ENCODE assay signal across 1 cellular context in genomic region chr10:132319853-132320669, GRCh38.
TF ChIP-seq lines count a peak whose summit lies in the region.

No MANE protein-coding gene starts in this region.

TF ChIP-seq in HEK293, 187 proteins besides CTCF, POLR2A, EP300 and RAD21 (continued from another document and continues in another):
- TF ChIP-seq ZNF350 (tag by site-specific recombination; IDR thresholded peaks at IDR 0.05), result no peak
- no peak for TF ChIP-seq ZNF791 (tag by site-specific recombination; IDR thresholded peaks at IDR 0.05)
- no peak for TF ChIP-seq ZNF175 (tag by site-specific recombination; IDR thresholded peaks at IDR 0.05)
- no peak for TF ChIP-seq ZNF843 (tag by site-specific recombination; IDR thresholded peaks at IDR 0.05)
- no peak; the same call in 1 of the 2 replicates for TF ChIP-seq ZNF629 (tag by site-specific recombination; IDR thresholded peaks at IDR 0.05)
- no peak for TF ChIP-seq YY1 (tag by site-specific recombination; IDR thresholded peaks at IDR 0.05)
- TF ChIP-seq ZNF274 (IDR thresholded peaks at IDR 0.05; ENCODE audit: low read length), result no peak
- no peak for TF ChIP-seq ZNF274 (tag by site-specific recombination; IDR thresholded peaks at IDR 0.05; ENCODE audit: borderline replicate concordance)
- no peak for TF ChIP-seq BCL11A (tag by site-specific recombination; IDR thresholded peaks at IDR 0.05; ENCODE audit: low read depth)
- no peak for TF ChIP-seq SP3 (tag by site-specific recombination; IDR thresholded peaks at IDR 0.05)
- no peak for TF ChIP-seq ZNF747 (tag by site-specific recombination; IDR thresholded peaks at IDR 0.05)
- TF ChIP-seq ZNF19 (tag by site-specific recombination; IDR thresholded peaks at IDR 0.05; ENCODE audit: low read depth), result no peak
- no peak for TF ChIP-seq ZNF426 (tag by site-specific recombination; IDR thresholded peaks at IDR 0.05)
- TF ChIP-seq ZBTB44 (tag by site-specific recombination; IDR thresholded peaks at IDR 0.05), result 0 out of 2 replicates have a peak, but pooled peaks have one; percentile 45
- no peak for TF ChIP-seq MZF1 (tag by site-specific recombination; IDR thresholded peaks at IDR 0.05; ENCODE audit: borderline replicate concordance)
- no peak for TF ChIP-seq MEIS1 (CRISPR knock-in tag; IDR thresholded peaks at IDR 0.05; ENCODE audit: borderline replicate concordance)
- TF ChIP-seq ZNF660 (tag by site-specific recombination; IDR thresholded peaks at IDR 0.05), result peak; percentile 38; the same call in 1 of the 2 replicates
- TF ChIP-seq PRDM6 (tag by site-specific recombination; IDR thresholded peaks at IDR 0.05), result peak; percentile 50
- no peak for TF ChIP-seq ZNF677 (tag by site-specific recombination; IDR thresholded peaks at IDR 0.05)
- TF ChIP-seq ZNF610 (tag by site-specific recombination; IDR thresholded peaks at IDR 0.05; ENCODE audit: borderline replicate concordance), result no peak
- no peak for TF ChIP-seq ZNF354C (tag by site-specific recombination; IDR thresholded peaks at IDR 0.05; ENCODE audit: borderline replicate concordance, low read depth)
- no peak for TF ChIP-seq ZBTB21 (tag by site-specific recombination; IDR thresholded peaks at IDR 0.05)
- no peak for TF ChIP-seq ZNF132 (tag by site-specific recombination; IDR thresholded peaks at IDR 0.05; ENCODE audit: borderline replicate concordance)
- no peak for TF ChIP-seq ZNF558 (tag by site-specific recombination; IDR thresholded peaks at IDR 0.05)
- TF ChIP-seq ZIC2 (tag by site-specific recombination; IDR thresholded peaks at IDR 0.05), result peak; percentile 30; the same call in 1 of the 2 replicates
- no peak for TF ChIP-seq ZNF777 (tag by site-specific recombination; IDR thresholded peaks at IDR 0.05; ENCODE audit: borderline replicate concordance)
- TF ChIP-seq ZNF214 (tag by site-specific recombination; IDR thresholded peaks at IDR 0.05; ENCODE audit: borderline replicate concordance), result no peak
- no peak for TF ChIP-seq ZNF521 (tag by site-specific recombination; IDR thresholded peaks at IDR 0.05)
- TF ChIP-seq ATF2 (tag by site-specific recombination; IDR thresholded peaks at IDR 0.05; ENCODE audit: low read depth), result no peak
- TF ChIP-seq REST (tag by site-specific recombination; IDR thresholded peaks at IDR 0.05), result no peak
- TF ChIP-seq ZNF639 (tag by site-specific recombination; IDR thresholded peaks at IDR 0.05), result peak; percentile 26; the same call in 1 of the 2 replicates
- peak; percentile 79 for TF ChIP-seq PATZ1 (tag by site-specific recombination; IDR thresholded peaks at IDR 0.05)
- no peak for TF ChIP-seq ZNF140 (tag by site-specific recombination; IDR thresholded peaks at IDR 0.05)
- TF ChIP-seq ZNF391 (tag by site-specific recombination; IDR thresholded peaks at IDR 0.05; ENCODE audit: borderline replicate concordance, low read depth), result no peak
- no peak for TF ChIP-seq ZNF596 (tag by site-specific recombination; IDR thresholded peaks at IDR 0.05)
- TF ChIP-seq ZNF549 (tag by site-specific recombination; IDR thresholded peaks at IDR 0.05), result no peak
- no peak; the same call in 1 of the 2 replicates for TF ChIP-seq PRDM10 (tag by site-specific recombination; IDR thresholded peaks at IDR 0.05)
- no peak for TF ChIP-seq ZBTB48 (tag by site-specific recombination; IDR thresholded peaks at IDR 0.05)
- TF ChIP-seq ZNF623 (tag by site-specific recombination; IDR thresholded peaks at IDR 0.05), result no peak
- no peak for TF ChIP-seq GFI1B (tag by site-specific recombination; IDR thresholded peaks at IDR 0.05)
- no peak for TF ChIP-seq ZNF701 (tag by site-specific recombination; IDR thresholded peaks at IDR 0.05)
- TF ChIP-seq AEBP2 (tag by site-specific recombination; IDR thresholded peaks at IDR 0.05; ENCODE audit: borderline replicate concordance), result no peak
- no peak for TF ChIP-seq ELK4 (IDR thresholded peaks at IDR 0.05; ENCODE audit: borderline replicate concordance, low read depth, low read length)
- no peak for TF ChIP-seq ZNF174 (tag by site-specific recombination; IDR thresholded peaks at IDR 0.05)
- TF ChIP-seq ZFP69B (tag by site-specific recombination; IDR thresholded peaks at IDR 0.05), result peak; percentile 46; the same call in 1 of the 2 replicates
- no peak for TF ChIP-seq ZNF133 (tag by site-specific recombination; IDR thresholded peaks at IDR 0.05)
- TF ChIP-seq ZNF394 (tag by site-specific recombination; IDR thresholded peaks at IDR 0.05; ENCODE audit: borderline replicate concordance), result no peak
- TF ChIP-seq WT1 (tag by site-specific recombination; IDR thresholded peaks at IDR 0.05), result no peak
- TF ChIP-seq ZNF266 (tag by site-specific recombination; IDR thresholded peaks at IDR 0.05; ENCODE audit: low read depth), result no peak
